1 cellular context compared by ENCODE assay signal in the genomic region with DNA sequence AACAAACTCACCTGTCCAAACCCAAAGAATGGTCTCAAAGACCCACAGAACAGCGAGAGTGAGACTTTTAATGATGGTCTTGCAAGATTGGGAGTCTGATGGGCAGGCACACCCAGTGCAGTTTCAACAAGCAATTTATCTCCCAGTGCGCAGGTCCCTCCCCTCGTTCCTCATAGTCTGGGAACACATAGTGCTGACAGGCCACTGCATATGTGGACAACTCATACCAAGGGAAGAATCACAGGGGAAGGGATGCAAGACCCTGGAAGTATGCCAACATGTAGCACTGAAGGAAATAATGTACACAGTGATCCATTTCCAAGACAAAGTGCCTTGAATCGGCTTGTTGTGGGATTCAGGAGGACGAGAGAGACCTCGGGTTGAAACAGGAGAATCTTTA.
TF ChIP-seq lines count a peak whose summit lies in the region.

No MANE protein-coding gene starts in this region.

TF ChIP-seq in K562, 482 proteins besides CTCF, POLR2A, EP300 and RAD21:
- TF ChIP-seq TBL1XR1 (IDR thresholded peaks at IDR 0.05; ENCODE audit: low read length in 2 of 2) (no peak), NFIC (IDR thresholded peaks at IDR 0.05) (0 out of 2 replicates have a peak, but pooled peaks have one; percentile 4), HDAC6 (IDR thresholded peaks at IDR 0.05; ENCODE audit: low read depth, low read length) (no peak), ZNF431 (CRISPR knock-in tag; IDR thresholded peaks at IDR 0.05) (no peak), TAF7 (tag; IDR thresholded peaks at IDR 0.05) (no peak), ZNF140 (CRISPR knock-in tag; IDR thresholded peaks at IDR 0.05) (no peak), FOXM1 (IDR thresholded peaks at IDR 0.05; ENCODE audit: low read depth) (no peak), FOXM1 (CRISPR knock-in tag; IDR thresholded peaks at IDR 0.05; ENCODE audit: low read depth) (no peak), CXXC5 (CRISPR knock-in tag; IDR thresholded peaks at IDR 0.05) (no peak), MYBL2 (IDR thresholded peaks at IDR 0.05; ENCODE audit: low read depth) (no peak), MYBL2 (CRISPR knock-in tag; IDR thresholded peaks at IDR 0.05; ENCODE audit: borderline replicate concordance) (no peak), RCOR1 (IDR thresholded peaks at IDR 0.05; ENCODE audit: borderline replicate concordance in 1 of 2, low read depth in 2 of 2, low read length in 2 of 2) (no peak), PML (IDR thresholded peaks at IDR 0.05; ENCODE audit: low read length) (no peak), NCOA1 (IDR thresholded peaks at IDR 0.05; ENCODE audit: low read depth) (no peak), MEIS2 (IDR thresholded peaks at IDR 0.05; ENCODE audit: partially characterized antibody) (peak; percentile 33), NRF1 (conservative IDR thresholded peaks at IDR 0.05 in 1 of 2, IDR thresholded peaks at IDR 0.05 in 1 of 2) (peak; percentile 56 to 70)
- TF ChIP-seq, protein P1, sequence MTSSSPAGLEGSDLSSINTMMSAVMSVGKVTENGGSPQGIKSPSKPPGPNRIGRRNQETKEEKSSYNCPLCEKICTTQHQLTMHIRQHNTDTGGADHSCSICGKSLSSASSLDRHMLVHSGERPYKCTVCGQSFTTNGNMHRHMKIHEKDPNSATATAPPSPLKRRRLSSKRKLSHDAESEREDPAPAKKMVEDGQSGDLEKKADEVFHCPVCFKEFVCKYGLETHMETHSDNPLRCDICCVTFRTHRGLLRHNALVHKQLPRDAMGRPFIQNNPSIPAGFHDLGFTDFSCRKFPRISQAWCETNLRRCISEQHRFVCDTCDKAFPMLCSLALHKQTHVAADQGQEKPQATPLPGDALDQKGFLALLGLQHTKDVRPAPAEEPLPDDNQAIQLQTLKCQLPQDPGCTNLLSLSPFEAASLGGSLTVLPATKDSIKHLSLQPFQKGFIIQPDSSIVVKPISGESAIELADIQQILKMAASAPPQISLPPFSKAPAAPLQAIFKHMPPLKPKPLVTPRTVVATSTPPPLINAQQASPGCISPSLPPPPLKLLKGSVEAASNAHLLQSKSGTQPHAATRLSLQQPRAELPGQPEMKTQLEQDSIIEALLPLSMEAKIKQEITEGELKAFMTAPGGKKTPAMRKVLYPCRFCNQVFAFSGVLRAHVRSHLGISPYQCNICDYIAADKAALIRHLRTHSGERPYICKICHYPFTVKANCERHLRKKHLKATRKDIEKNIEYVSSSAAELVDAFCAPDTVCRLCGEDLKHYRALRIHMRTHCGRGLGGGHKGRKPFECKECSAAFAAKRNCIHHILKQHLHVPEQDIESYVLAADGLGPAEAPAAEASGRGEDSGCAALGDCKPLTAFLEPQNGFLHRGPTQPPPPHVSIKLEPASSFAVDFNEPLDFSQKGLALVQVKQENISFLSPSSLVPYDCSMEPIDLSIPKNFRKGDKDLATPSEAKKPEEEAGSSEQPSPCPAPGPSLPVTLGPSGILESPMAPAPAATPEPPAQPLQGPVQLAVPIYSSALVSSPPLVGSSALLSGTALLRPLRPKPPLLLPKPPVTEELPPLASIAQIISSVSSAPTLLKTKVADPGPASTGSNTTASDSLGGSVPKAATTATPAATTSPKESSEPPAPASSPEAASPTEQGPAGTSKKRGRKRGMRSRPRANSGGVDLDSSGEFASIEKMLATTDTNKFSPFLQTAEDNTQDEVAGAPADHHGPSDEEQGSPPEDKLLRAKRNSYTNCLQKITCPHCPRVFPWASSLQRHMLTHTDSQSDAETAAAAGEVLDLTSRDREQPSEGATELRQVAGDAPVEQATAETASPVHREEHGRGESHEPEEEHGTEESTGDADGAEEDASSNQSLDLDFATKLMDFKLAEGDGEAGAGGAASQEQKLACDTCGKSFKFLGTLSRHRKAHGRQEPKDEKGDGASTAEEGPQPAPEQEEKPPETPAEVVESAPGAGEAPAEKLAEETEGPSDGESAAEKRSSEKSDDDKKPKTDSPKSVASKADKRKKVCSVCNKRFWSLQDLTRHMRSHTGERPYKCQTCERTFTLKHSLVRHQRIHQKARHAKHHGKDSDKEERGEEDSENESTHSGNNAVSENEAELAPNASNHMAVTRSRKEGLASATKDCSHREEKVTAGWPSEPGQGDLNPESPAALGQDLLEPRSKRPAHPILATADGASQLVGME (CRISPR knock-in tag; IDR thresholded peaks at IDR 0.05): no peak
- TF ChIP-seq, protein P2, sequence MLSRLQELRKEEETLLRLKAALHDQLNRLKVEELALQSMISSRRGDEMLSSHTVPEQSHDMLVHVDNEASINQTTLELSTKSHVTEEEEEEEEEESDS (CRISPR knock-in tag; IDR thresholded peaks at IDR 0.05): no peak
